In genomic region chr9:122158202-122158601, GRCh38 we compare ENCODE assay signal across 8 cellular contexts. TPM values are rescaled to one million over a fixed set of nuclear protein-coding genes. Genes with fewer than 3 reads are reported as not detected.
A peak's percentile ranks its signal among the peaks of the same experiment; 100 is the strongest.
DNase-seq lines count a peak whose midpoint lies in the region; TF ChIP-seq lines count a peak whose summit lies in the region.

No MANE protein-coding gene starts in this region.

- H3K36me3 ChIP-seq in mesendoderm (ENCODE audit: control insufficient read depth, insufficient read depth, low read length) (no peaks in the 10 kb centered on the region), ovary (no peaks in the 10 kb centered on the region)

- H3K4me2 ChIP-seq in mesendoderm (ENCODE audit: low read length) = no peak overlapping the region

- no peak overlapping the region for H3K4ac ChIP-seq in mesendoderm (ENCODE audit: low read depth, low read length)

- no peak for TF ChIP-seq EP300 in ovary (IDR thresholded peaks at IDR 0.05)

- H3K9ac ChIP-seq in mesendoderm (ENCODE audit: low read length) = no peak overlapping the region

- intact Hi-C loops in ovary (cut with DNase I) = no loop called here

- WGBS in mesendoderm (ENCODE audit: extremely low coverage, insufficient coverage, low lambda C conversion rate) = no CpG with 5 or more reads among the region's 3 CpGs
- 70 to 74% (median 73%) methylated on average over 3 of the region's 3 CpGs for WGBS in ovary, 3 donors

- no peak overlapping the region for H3K4me3 ChIP-seq in cardiac fibroblast (replicated peaks in 1 of 2; ENCODE audit: low read depth in 2 of 2, low read length in 2 of 2)
- H3K4me3 ChIP-seq in mesendoderm (ENCODE audit: low read length) = no peak overlapping the region
- H3K4me3 ChIP-seq in ovary = no peak overlapping the region

- H2BK15ac ChIP-seq in mesendoderm (replicated peaks; ENCODE audit: low read depth) = no peak overlapping the region

- DNase-seq in activated effector memory CD4-positive, alpha-beta T cell treated with anti-CD3 and anti-CD28 coated beads, Interleukin-2, amount 50 U/mL, for 16 hours = peak; percentile 66
- DNase-seq in activated effector memory CD4-positive, alpha-beta T cell treated with Interleukin-2 at 50 U/mL for 16 hours = no peak
- DNase-seq in HuH-7 (ENCODE audit: low spot score) (peak; percentile 61), SW480 (ENCODE audit: low spot score) (peak; percentile 71), cardiac fibroblast (ENCODE audit: low read depth in 2 of 2) (peak; percentile 60 to 61), mesendoderm (peak; percentile 81), ureter (ENCODE audit: low spot score) (no peak), ovary (no peak)

- no peak overlapping the region for H3K56ac ChIP-seq in mesendoderm (ENCODE audit: low read length)

- TF ChIP-seq POLR2A in ovary (IDR thresholded peaks at IDR 0.05) = no peak

- H4K8ac ChIP-seq in mesendoderm (ENCODE audit: low read depth, low read length) = no peak overlapping the region

- no peaks in the 10 kb centered on the region for H3K9me3 ChIP-seq in ovary

- H3K27ac ChIP-seq in mesendoderm (ENCODE audit: low read depth, low read length) (no peak overlapping the region), ovary (no peak overlapping the region)

- H3K4me1 ChIP-seq in mesendoderm (ENCODE audit: control insufficient read depth, low read depth, low read length) (no peaks in the 10 kb centered on the region), ovary (ENCODE audit: insufficient read depth) (peaks cover 2% of the 10 kb centered on the region)

- H3K79me2 ChIP-seq in mesendoderm (ENCODE audit: control insufficient read depth, insufficient read depth, low read length) = peaks cover 6% of the 10 kb centered on the region

- H2BK120ac ChIP-seq in mesendoderm (ENCODE audit: low read depth, low read length) = no peak overlapping the region

- H2BK5ac ChIP-seq in mesendoderm (ENCODE audit: low read length) = no peak overlapping the region

- TF ChIP-seq CTCF in cardiac fibroblast (IDR thresholded peaks at IDR 0.05; ENCODE audit: low read depth, low read length) (peak; percentile 68), ovary (IDR thresholded peaks at IDR 0.05) (no peak)

- H2AK5ac ChIP-seq in mesendoderm (ENCODE audit: low read length) = no peak overlapping the region

- no peak overlapping the region for H3K23ac ChIP-seq in mesendoderm (ENCODE audit: low read length)

- peaks cover 3% of the 10 kb centered on the region for H3K79me1 ChIP-seq in mesendoderm (ENCODE audit: low read length)

- H3K27me3 ChIP-seq in mesendoderm (ENCODE audit: insufficient read depth, low read length, poor library complexity) (no peaks in the 10 kb centered on the region), ovary (no peaks in the 10 kb centered on the region)

- no peak overlapping the region for H4K5ac ChIP-seq in mesendoderm (ENCODE audit: low read length)

- H3K18ac ChIP-seq in mesendoderm (ENCODE audit: low read length) = no peak overlapping the region

RNA-seq across cellular contexts. Expression of gene NDUFA8, which starts 1.4 kb away (rescaled TPM):
- 69.6 TPM for polyA plus RNA-seq in mesendoderm (2013, experiment 1 of 2)
- 69.6 TPM for polyA plus RNA-seq in mesendoderm (2013, experiment 2 of 2)
- total RNA-seq in ureter (38.1 TPM), ovary (10 to 100 TPM; 17.2 to 37.6 (median 32.0) TPM)
- 10 to 100 TPM; 49.8 to 88.0 TPM for polyA plus RNA-seq in ovary

RNA-seq across cellular contexts. Expression of gene MORN5, which starts 1.5 kb away (rescaled TPM):
- polyA plus RNA-seq in mesendoderm (2013, experiment 1 of 2) = not detected
- polyA plus RNA-seq in mesendoderm (2013, experiment 2 of 2) = not detected
- total RNA-seq in ureter = 1.4 TPM
- 10 to 100 TPM in 1 of 7 donors, 1 to 10 TPM in 2, under 1 TPM in 2, not detected in 2; 0.63 to 25.4 (median 1.6) TPM for total RNA-seq in ovary
- 1 to 10 TPM in 1 of 2 donors, under 1 TPM in 1; 0.86 to 3.0 TPM for polyA plus RNA-seq in ovary

Comparison
In these comparisons a context has a peak if more than half of its experiments do, and no peak if none do; other contexts are left out.
1. DNase-seq: peak in activated effector memory CD4-positive, alpha-beta T cell treated with anti-CD3 and anti-CD28 coated beads, Interleukin-2, amount 50 U/mL, for 16 hours (single experiment), HuH-7 (single experiment), SW480 (single experiment), cardiac fibroblast (2 of 2) and mesendoderm (single experiment); none in activated effector memory CD4-positive, alpha-beta T cell treated with Interleukin-2 at 50 U/mL for 16 hours (single experiment), ureter (single experiment) and ovary (0 of 5).